Comparison of ENCODE assay signal across 14 cellular contexts in the genomic region with DNA sequence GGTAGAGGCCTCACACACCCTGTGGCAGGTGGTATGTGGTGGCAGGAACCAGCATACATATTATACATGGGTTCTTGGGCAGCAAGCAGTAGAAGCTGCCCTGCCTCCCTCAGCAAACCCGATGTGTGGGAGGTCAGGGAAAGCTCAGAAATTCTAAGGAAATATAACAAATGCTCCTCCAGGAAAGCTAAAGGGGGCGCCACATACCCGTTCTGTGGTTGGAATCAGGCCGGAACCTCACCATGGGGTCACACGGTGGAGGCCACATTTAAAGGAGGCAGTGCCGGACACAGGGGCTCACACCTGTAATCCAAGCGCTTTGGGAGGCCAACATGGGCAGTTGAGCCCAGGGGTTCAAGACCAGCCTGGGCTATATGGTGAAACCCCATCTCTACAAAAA. TPM values are rescaled to one million over a fixed set of nuclear protein-coding genes. Genes with fewer than 3 reads are reported as not detected.
DNase-seq lines count a peak whose midpoint lies in the region; ATAC-seq, FAIRE-seq and TF ChIP-seq lines count a peak whose summit lies in the region.
"Had no signal": no experiment of that assay in that cellular context is flagged by ENCODE, and none has a peak within 500 bp of the region (broad histone marks: within the 10 kb centered on the region; RNA-seq: fewer than 3 reads in every experiment).

No MANE protein-coding gene starts in this region.

- intact Hi-C loops in HepG2 (cut with micrococcal nuclease; ENCODE audit: unreplicated experiment) = loop anchor here (5.0 kb wide), 1 partner anchor 59 kb away; no protein-coding TSS in a partner anchor

- peak; percentile 20; the same call in 2 of the 3 replicates for ATAC-seq in HepG2
- no peak for ATAC-seq in HG03039 (IDR thresholded peaks at IDR 0.05; ENCODE audit: unreplicated experiment)
- no peak for ATAC-seq in GM18873 (IDR thresholded peaks at IDR 0.05; ENCODE audit: low FRiP score, unreplicated experiment)
- ATAC-seq in GM18867 (IDR thresholded peaks at IDR 0.05; ENCODE audit: unreplicated experiment) = no peak
- ATAC-seq: Right ventricle myocardium inferior had no signal

- TF ChIP-seq EP300 in HepG2 (IDR thresholded peaks at IDR 0.05; ENCODE audit: low read depth in 2 of 2, low read length in 2 of 2) (no peak), HepG2 (CRISPR knock-in tag; IDR thresholded peaks at IDR 0.05; ENCODE audit: borderline replicate concordance) (no peak)

- H2AFZ ChIP-seq in Loucy (ENCODE audit: low read length) = no peak overlapping the region
- H2AFZ ChIP-seq in HepG2 (ENCODE audit: low read length) = no peak overlapping the region

- no peaks in the 10 kb centered on the region for H3F3A ChIP-seq in Loucy (ENCODE audit: low read depth)

- H3K9me3 ChIP-seq in Loucy (ENCODE audit: insufficient read depth, low read depth, low read length) (no peaks in the 10 kb centered on the region), HepG2 (ENCODE audit: low read length) (no peaks in the 10 kb centered on the region)
- H3K9me3 ChIP-seq: suprapubic skin had no signal

- WGBS in HepG2 (ENCODE audit: low lambda C conversion rate) = 30% methylated on average over 7 of the region's 7 CpGs

- H3K27me3 ChIP-seq in Loucy (ENCODE audit: insufficient read depth, low read length, poor library complexity, severe bottlenecking) (no peaks in the 10 kb centered on the region), HepG2 (ENCODE audit: control insufficient read depth in 1 of 2, insufficient read depth in 2 of 2, low read length in 2 of 2) (no peaks in the 10 kb centered on the region)
- H3K27me3 ChIP-seq: suprapubic skin had no signal

- CTCF ChIA-PET in HepG2 (lab: Yijun Ruan, JAX; ENCODE audit: low intra/inter-chr PET ratio, low total read pairs) = interaction anchor here (0.9 to 2.5 kb wide), 5 partner anchors 59 to 282 kb away, joined by 3 to 11 read pairs (median 5); no protein-coding TSS in a partner anchor

- H3K79me2 ChIP-seq in Loucy (ENCODE audit: insufficient read depth, low read length) (no peaks in the 10 kb centered on the region), HepG2 (ENCODE audit: insufficient read depth, low read length) (no peaks in the 10 kb centered on the region)

- no peak for TF ChIP-seq POLR2A in HepG2 (IDR thresholded peaks at IDR 0.05; ENCODE audit: insufficient read depth in 1 of 2, low read depth in 2 of 2, low read length in 2 of 2)

- no TSS peak for BruUV-seq in HepG2 (replicated peaks; lab: Mats Ljungman, UMichigan)

- TF ChIP-seq CTCF in AG10803 (conservative IDR thresholded peaks at IDR 0.05; ENCODE audit: low read length) = 0 out of 2 replicates have a peak, but pooled peaks have one; percentile 2
- peak; percentile 26; the same call in 1 of the 2 replicates for TF ChIP-seq CTCF in Loucy (conservative IDR thresholded peaks at IDR 0.05; ENCODE audit: low read length)
- TF ChIP-seq CTCF in cardiac fibroblast (IDR thresholded peaks at IDR 0.05; ENCODE audit: low read depth, low read length) = peak; percentile 43
- peak; percentile 72 for TF ChIP-seq CTCF in HepG2 (CRISPR knock-in tag; IDR thresholded peaks at IDR 0.05)

- no peak for DNase-seq in AG10803 (ENCODE audit: low read depth)
- peak; percentile 13 to 49 for DNase-seq in cardiac fibroblast (ENCODE audit: low read depth in 2 of 2)
- DNase-seq in HepG2 (ENCODE audit: low spot score) = peak; percentile 42
- DNase-seq in activated CD4-positive, CD25-positive, alpha-beta regulatory T cell (lab: John Stamatoyannopoulos, UW) = no peak
- DNase-seq: retina had no signal

- no peaks in the 10 kb centered on the region for H4K20me1 ChIP-seq in Loucy (ENCODE audit: insufficient read depth, low read length, poor library complexity, severe bottlenecking)
- H4K20me1 ChIP-seq in HepG2 (ENCODE audit: insufficient read depth, low read length) = no peaks in the 10 kb centered on the region

- H3K4me3 ChIP-seq in AG10803 (ENCODE audit: low read length) (no peak overlapping the region), Loucy (ENCODE audit: low read length, poor library complexity, severe bottlenecking) (no peak overlapping the region), cardiac fibroblast (replicated peaks in 1 of 2; ENCODE audit: low read depth in 2 of 2, low read length in 2 of 2) (no peak overlapping the region), HepG2 (replicated peaks in 1 of 3; ENCODE audit: insufficient read depth in 1 of 3, low read depth in 2 of 3, low read length in 3 of 3) (no peak overlapping the region)
- H3K4me3 ChIP-seq: suprapubic skin had no signal

- no peak overlapping the region for H3K27ac ChIP-seq in HepG2 (ENCODE audit: extremely low read length, insufficient read depth, low read length)
- H3K27ac ChIP-seq: suprapubic skin had no signal

- H3K9me2 ChIP-seq in Loucy (replicated peaks; ENCODE audit: low read depth, low read length) = no peaks in the 10 kb centered on the region

- POLR2A ChIA-PET in HepG2 (lab: Yijun Ruan, JAX) = interaction anchor here (0.7 to 1.0 kb wide), 3 partner anchors 12 to 19 kb away, joined by 3 to 4 read pairs (median 4); partner anchors contain the start of gene KATNB1

- no peaks in the 10 kb centered on the region for H3K36me3 ChIP-seq in Loucy (ENCODE audit: insufficient read depth, low read length)
- H3K36me3 ChIP-seq in HepG2 (replicated peaks in 1 of 2; ENCODE audit: control insufficient read depth in 1 of 2, insufficient read depth in 2 of 2, low read length in 2 of 2) = no peaks in the 10 kb centered on the region
- H3K36me3 ChIP-seq: suprapubic skin had no signal

- TF ChIP-seq RAD21 in HepG2 (CRISPR knock-in tag; IDR thresholded peaks at IDR 0.05) = peak; percentile 36; the same call in 1 of the 2 replicates

- in situ Hi-C loops in HepG2 (cut with HindIII; ENCODE audit: extremely low pct_ligation_motif_present, low pct_unique_long_range_greater_than_20kb) = no loop called here

- H3K4me1 ChIP-seq in Loucy (ENCODE audit: insufficient read depth, low read length, poor library complexity, severe bottlenecking) = peaks cover 2% of the 10 kb centered on the region
- peaks cover 29% of the 10 kb centered on the region for H3K4me1 ChIP-seq in HepG2 (ENCODE audit: insufficient read depth, low read length)
- H3K4me1 ChIP-seq: suprapubic skin had no signal

- no peak overlapping the region for H3K4me2 ChIP-seq in Loucy (ENCODE audit: low read depth, low read length, poor library complexity, severe bottlenecking)
- H3K4me2 ChIP-seq in HepG2 (ENCODE audit: low read depth, low read length) = 0 out of 2 replicates have a peak overlapping the region, but pooled peaks have one; percentile 4

- FAIRE-seq in HepG2 (lab: Jason Lieb, UNC) = no peak
- FAIRE-seq: colon had no signal

- no peak overlapping the region for H3K9ac ChIP-seq in Loucy (ENCODE audit: low read depth, low read length, poor library complexity, severe bottlenecking)
- no peak overlapping the region for H3K9ac ChIP-seq in HepG2 (ENCODE audit: insufficient read depth, low read depth, low read length)

RNA-seq across cellular contexts. Expression of gene KATNB1, which starts 12.4 kb away (rescaled TPM):
- 25.2 and 31.5 TPM in 2 replicates for total RNA-seq in HepG2 (2016; rRNA removed; fragmentation: Illumina TruSeq; extraction: Trizol)
- total RNA-seq in HepG2 (2016; cell fraction: cytosol; rRNA removed; fragmentation: Illumina TruSeq; extraction: Trizol; ENCODE audit: low read depth) = 14.2 and 18.3 TPM in 2 replicates
- total RNA-seq in HepG2 (2016; cell fraction: insoluble cytoplasmic fraction; rRNA removed; fragmentation: Illumina TruSeq; extraction: Trizol) = 21.2 and 33.1 TPM in 2 replicates
- 34.3 and 42.2 TPM in 2 replicates for total RNA-seq in HepG2 (2016; cell fraction: membrane; rRNA removed; fragmentation: Illumina TruSeq; extraction: Trizol)
- 21.9 and 25.7 TPM in 2 replicates for total RNA-seq in HepG2 (2016; cell fraction: nucleus; rRNA removed; fragmentation: Illumina TruSeq; extraction: Trizol)
- 39.8 and 43.5 TPM in 2 replicates for polyA plus RNA-seq in HepG2 (2011; rRNA removed)
- polyA plus RNA-seq in HepG2 (2011; cell fraction: cytosol; rRNA removed) = 17.4 and 27.7 TPM in 2 replicates
- 122 and 146 TPM in 2 replicates for polyA plus RNA-seq in HepG2 (2011; cell fraction: nucleus; rRNA removed)
- 16.2 and 20.9 TPM in 2 replicates for polyA plus RNA-seq in HepG2 (2012)
- polyA plus RNA-seq in HepG2 (2016; cell fraction: cytosol; fragmentation: Illumina TruSeq; extraction: Trizol; ENCODE audit: low read depth) = 15.0 and 20.0 TPM in 2 replicates
- polyA plus RNA-seq in HepG2 (2016; cell fraction: insoluble cytoplasmic fraction; fragmentation: Illumina TruSeq; extraction: Trizol; ENCODE audit: low read depth) = 22.6 and 30.3 TPM in 2 replicates
- 30.4 and 34.5 TPM in 2 replicates for polyA plus RNA-seq in HepG2 (2016; cell fraction: membrane; fragmentation: Illumina TruSeq; extraction: Trizol; ENCODE audit: low read depth)
- 49.3 and 53.8 TPM in 2 replicates for polyA plus RNA-seq in HepG2 (2016; cell fraction: nucleus; fragmentation: Illumina TruSeq; extraction: Trizol; ENCODE audit: insufficient read depth, low read depth)
- 29.8 and 60.0 TPM in 2 replicates for polyA minus RNA-seq in HepG2 (2011; rRNA and poly(A)+ RNA removed; ENCODE audit: low replicate concordance)
- polyA minus RNA-seq in HepG2 (2011; cell fraction: cytosol; rRNA and poly(A)+ RNA removed) = 13.6 and 19.1 TPM in 2 replicates
- polyA minus RNA-seq in HepG2 (2011; cell fraction: nucleus; rRNA and poly(A)+ RNA removed) = 27.9 and 30.3 TPM in 2 replicates

RNA-seq across cellular contexts. Expression of gene DRC7, which starts 28.6 kb away (rescaled TPM):
- total RNA-seq in HepG2 (2016; rRNA removed; fragmentation: Illumina TruSeq; extraction: Trizol) = 2.7 and 3.4 TPM in 2 replicates
- total RNA-seq in HepG2 (2016; cell fraction: cytosol; rRNA removed; fragmentation: Illumina TruSeq; extraction: Trizol; ENCODE audit: low read depth) = 0.26 and 1.5 TPM in 2 replicates
- total RNA-seq in HepG2 (2016; cell fraction: insoluble cytoplasmic fraction; rRNA removed; fragmentation: Illumina TruSeq; extraction: Trizol) = 2.4 and 2.5 TPM in 2 replicates
- total RNA-seq in HepG2 (2016; cell fraction: membrane; rRNA removed; fragmentation: Illumina TruSeq; extraction: Trizol) = 1.4 and 2.1 TPM in 2 replicates
- 0.59 and 1.6 TPM in 2 replicates for total RNA-seq in HepG2 (2016; cell fraction: nucleus; rRNA removed; fragmentation: Illumina TruSeq; extraction: Trizol)
- polyA plus RNA-seq in HepG2 (2011; rRNA removed) = 3.4 and 3.5 TPM in 2 replicates
- polyA plus RNA-seq in HepG2 (2011; cell fraction: cytosol; rRNA removed) = 2.7 and 3.1 TPM in 2 replicates
- polyA plus RNA-seq in HepG2 (2011; cell fraction: nucleus; rRNA removed) = 3.4 TPM in 2 replicates
- 4.1 and 4.4 TPM in 2 replicates for polyA plus RNA-seq in HepG2 (2012)
- 0.70 and 1.3 TPM in 2 replicates for polyA plus RNA-seq in HepG2 (2016; cell fraction: cytosol; fragmentation: Illumina TruSeq; extraction: Trizol; ENCODE audit: low read depth)
- polyA plus RNA-seq in HepG2 (2016; cell fraction: insoluble cytoplasmic fraction; fragmentation: Illumina TruSeq; extraction: Trizol; ENCODE audit: low read depth) = 2.0 and 2.4 TPM in 2 replicates
- polyA plus RNA-seq in HepG2 (2016; cell fraction: membrane; fragmentation: Illumina TruSeq; extraction: Trizol; ENCODE audit: low read depth) = 1.0 and 1.1 TPM in 2 replicates
- 1.6 and 1.8 TPM in 2 replicates for polyA plus RNA-seq in HepG2 (2016; cell fraction: nucleus; fragmentation: Illumina TruSeq; extraction: Trizol; ENCODE audit: insufficient read depth, low read depth)
- polyA minus RNA-seq in HepG2 (2011; rRNA and poly(A)+ RNA removed; ENCODE audit: low replicate concordance) = 1.2 TPM in 1 of 2 replicates, not detected in the other
- polyA minus RNA-seq in HepG2 (2011; cell fraction: cytosol; rRNA and poly(A)+ RNA removed) = 0.99 and 1.1 TPM in 2 replicates
- 1.3 and 2.5 TPM in 2 replicates for polyA minus RNA-seq in HepG2 (2011; cell fraction: nucleus; rRNA and poly(A)+ RNA removed)
- total RNA-seq: activated T-helper 2 cell treated with anti-CD3 and anti-CD28 coated beads, Interferon-gamma antibody, Interleukin-2, Interleukin-4, amounts not matched to agents 10 μg/mL and 5 μg/mL and 100 μg/mL, durations not matched to agents 14 hours and 24 hours and 36 hours; LHCN-M2; Right ventricle myocardium inferior; suprapubic skin had no signal

RNA-seq across cellular contexts. Expression of gene ADGRG3, which starts 55.1 kb away (rescaled TPM):
- 1.0 and 2.7 TPM in 2 replicates for total RNA-seq in HepG2 (2016; rRNA removed; fragmentation: Illumina TruSeq; extraction: Trizol)
- total RNA-seq in HepG2 (2016; cell fraction: cytosol; rRNA removed; fragmentation: Illumina TruSeq; extraction: Trizol; ENCODE audit: low read depth) = 0.79 and 1.1 TPM in 2 replicates
- 1.1 and 2.2 TPM in 2 replicates for total RNA-seq in HepG2 (2016; cell fraction: insoluble cytoplasmic fraction; rRNA removed; fragmentation: Illumina TruSeq; extraction: Trizol)
- 1.0 and 1.5 TPM in 2 replicates for total RNA-seq in HepG2 (2016; cell fraction: membrane; rRNA removed; fragmentation: Illumina TruSeq; extraction: Trizol)
- 2.3 and 2.7 TPM in 2 replicates for total RNA-seq in HepG2 (2016; cell fraction: nucleus; rRNA removed; fragmentation: Illumina TruSeq; extraction: Trizol)
- polyA plus RNA-seq in HepG2 (2011; rRNA removed) = 11.8 and 13.6 TPM in 2 replicates
- 10.8 and 11.2 TPM in 2 replicates for polyA plus RNA-seq in HepG2 (2011; cell fraction: cytosol; rRNA removed)
- 21.1 and 23.7 TPM in 2 replicates for polyA plus RNA-seq in HepG2 (2011; cell fraction: nucleus; rRNA removed)
- polyA plus RNA-seq in HepG2 (2012) = 5.8 and 8.1 TPM in 2 replicates
- polyA plus RNA-seq in HepG2 (2016; cell fraction: cytosol; fragmentation: Illumina TruSeq; extraction: Trizol; ENCODE audit: low read depth) = 0.49 and 0.54 TPM in 2 replicates
- 1.3 TPM in 2 replicates for polyA plus RNA-seq in HepG2 (2016; cell fraction: insoluble cytoplasmic fraction; fragmentation: Illumina TruSeq; extraction: Trizol; ENCODE audit: low read depth)
- 0.65 and 1.0 TPM in 2 replicates for polyA plus RNA-seq in HepG2 (2016; cell fraction: membrane; fragmentation: Illumina TruSeq; extraction: Trizol; ENCODE audit: low read depth)
- polyA plus RNA-seq in HepG2 (2016; cell fraction: nucleus; fragmentation: Illumina TruSeq; extraction: Trizol; ENCODE audit: insufficient read depth, low read depth) = 5.4 and 6.5 TPM in 2 replicates
- polyA minus RNA-seq in HepG2 (2011; rRNA and poly(A)+ RNA removed; ENCODE audit: low replicate concordance) = 0.91 and 31.9 TPM in 2 replicates
- polyA minus RNA-seq in HepG2 (2011; cell fraction: cytosol; rRNA and poly(A)+ RNA removed) = 4.7 and 5.3 TPM in 2 replicates
- polyA minus RNA-seq in HepG2 (2011; cell fraction: nucleus; rRNA and poly(A)+ RNA removed) = 8.9 and 10.4 TPM in 2 replicates
- total RNA-seq: activated T-helper 2 cell treated with anti-CD3 and anti-CD28 coated beads, Interferon-gamma antibody, Interleukin-2, Interleukin-4, amounts not matched to agents 10 μg/mL and 5 μg/mL and 100 μg/mL, durations not matched to agents 14 hours and 24 hours and 36 hours; LHCN-M2 had no signal

Comparison
In these comparisons a context has a peak if more than half of its experiments do, and no peak if none do; other contexts are left out.
1. DNase-seq: peak in cardiac fibroblast (2 of 2) and HepG2 (single experiment); none in AG10803 (single experiment) and activated CD4-positive, CD25-positive, alpha-beta regulatory T cell (0 of 4).
2. CTCF ChIP-seq: peak in every context shown above with its lines; median percentile 72 in HepG2; 43 in cardiac fibroblast; 26 in Loucy; 2 in AG10803.